ENCODE assay signal across 18 cellular contexts in genomic region chr14:54708982-54709381, GRCh38.
"Had no signal": no experiment of that assay in that cellular context is flagged by ENCODE, and none has a peak within 500 bp of the region (broad histone marks: within the 10 kb centered on the region; RNA-seq: fewer than 3 reads in every experiment).

No MANE protein-coding gene starts in this region.

- H3K4me1 Mint-ChIP-seq: immature natural killer cell had no signal

- ATAC-seq: gastroesophageal sphincter; naive thymus-derived CD8-positive, alpha-beta T cell had no signal

- H3K36me3 Mint-ChIP-seq: immature natural killer cell; naive thymus-derived CD8-positive, alpha-beta T cell had no signal

- H3K9me3 Mint-ChIP-seq: immature natural killer cell; naive thymus-derived CD8-positive, alpha-beta T cell had no signal

- H3K27ac ChIP-seq: epithelial cell of prostate, esophagus muscularis mucosa, neutrophil, upper lobe of left lung, uterus had no signal

- H3K4me3 ChIP-seq: esophagus muscularis mucosa, gastroesophageal sphincter, sigmoid colon, tibial artery, upper lobe of left lung, uterus had no signal

- H3K27me3 ChIP-seq: esophagus muscularis mucosa, gastroesophageal sphincter, neutrophil, sigmoid colon, tibial artery, upper lobe of left lung, uterus had no signal

- DNase-seq: effector memory CD4-positive, alpha-beta T cell; glutamatergic neuron; immature natural killer cell; mammary epithelial cell; naive thymus-derived CD8-positive, alpha-beta T cell; sigmoid colon; small intestine; stimulated activated CD4-positive, alpha-beta T cell treated with anti-CD3 and anti-CD28 coated beads, Interleukin-12 subunit alpha, Interleukin-12 subunit beta, amount 100 ng/mL, for 4 hours; stimulated activated naive CD4-positive, alpha-beta T cell treated with Interleukin-2 at 50 U/mL for 16 hours; tibial artery; upper lobe of left lung; uterus had no signal

- H3K27ac Mint-ChIP-seq: immature natural killer cell; naive thymus-derived CD8-positive, alpha-beta T cell had no signal

- H3K9me3 ChIP-seq: esophagus muscularis mucosa, gastroesophageal sphincter, neutrophil, sigmoid colon, tibial artery, upper lobe of left lung, uterus had no signal

- H3K36me3 ChIP-seq: esophagus muscularis mucosa, gastroesophageal sphincter, neutrophil, sigmoid colon, tibial artery, upper lobe of left lung, uterus had no signal

- H3K4me3 Mint-ChIP-seq: immature natural killer cell; naive thymus-derived CD8-positive, alpha-beta T cell had no signal

- FAIRE-seq: endometrium, keratinocyte, small intestine had no signal
